In the genomic region with DNA sequence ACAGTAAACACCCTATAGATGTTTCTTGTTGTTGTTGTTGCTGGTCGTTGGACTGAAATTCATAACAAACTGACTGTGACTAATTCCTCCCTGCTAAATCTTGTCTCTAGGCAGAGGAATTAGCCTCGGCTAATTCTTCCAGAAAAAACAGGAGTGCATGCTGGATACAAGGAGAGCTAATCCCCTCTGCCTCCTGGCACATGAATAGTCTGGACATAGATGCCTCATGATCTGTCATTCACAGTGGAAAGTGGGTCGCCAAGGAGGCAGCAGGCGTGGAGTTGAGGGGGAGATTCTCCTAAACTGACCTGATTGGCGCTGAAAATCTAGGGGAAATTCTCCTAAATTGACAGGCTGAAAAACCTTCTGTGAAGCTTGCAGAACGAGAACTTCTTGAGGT, we compare ENCODE assay signal across 15 cellular contexts.
DNase-seq lines count a peak whose midpoint lies in the region; ATAC-seq and TF ChIP-seq lines count a peak whose summit lies in the region.
"Had no signal": no experiment of that assay in that cellular context is flagged by ENCODE, and none has a peak within 500 bp of the region (broad histone marks: within the 10 kb centered on the region; RNA-seq: fewer than 3 reads in every experiment).

No MANE protein-coding gene starts in this region.

- H3K4me1 Mint-ChIP-seq in GM23338 (peaks cover 40% of the 10 kb centered on the region), WTC11 (peaks cover 44% of the 10 kb centered on the region), neural crest cell (peaks cover 5% of the 10 kb centered on the region)
- H3K4me1 Mint-ChIP-seq: B cell had no signal

- H3K79me2 ChIP-seq in GM23338 (replicated peaks; ENCODE audit: insufficient read depth), result no peaks in the 10 kb centered on the region

- H3K27ac ChIP-seq in GM23338 (ENCODE audit: low read depth) (0 out of 2 replicates have a peak overlapping the region, but pooled peaks have one; percentile 27), vagina (peak overlapping the region; percentile 33)

- H3K36me3 ChIP-seq in GM23338 (ENCODE audit: insufficient read depth) (no peaks in the 10 kb centered on the region), vagina (no peaks in the 10 kb centered on the region)

- DNase-seq in GM23338 (ENCODE audit: low spot score) (no peak), WTC11 (ENCODE audit: low spot score) (no peak), neural crest cell (ENCODE audit: low read depth, low spot score) (no peak), vagina (ENCODE audit: extremely low spot score in 2 of 2) (no peak), NCI-H526 treated with DMSO at 0.1 percent for 48 hours (lab: John Stamatoyannopoulos, UW) (no peak), GM10266 (ENCODE audit: extremely low spot score) (no peak)
- DNase-seq: C1 segment of cervical spinal cord; Calu3; CD4-positive, alpha-beta T cell; DMS153; DMS79 treated with DMSO at 0.1 percent for 48 hours; EL had no signal

- H3K9me3 Mint-ChIP-seq in GM23338, result no peaks in the 10 kb centered on the region
- no peaks in the 10 kb centered on the region for H3K9me3 Mint-ChIP-seq in WTC11
- no peaks in the 10 kb centered on the region for H3K9me3 Mint-ChIP-seq in neural crest cell
- H3K9me3 Mint-ChIP-seq: CD4-positive, alpha-beta T cell had no signal

- H3K4me3 Mint-ChIP-seq in GM23338, result no peak overlapping the region
- H3K4me3 Mint-ChIP-seq in WTC11, result no peak overlapping the region
- no peak overlapping the region for H3K4me3 Mint-ChIP-seq in neural crest cell
- H3K4me3 Mint-ChIP-seq: B cell; CD4-positive, alpha-beta T cell had no signal

- ATAC-seq in GM23338 (no peak), WTC11 (no peak), GM21717 (IDR thresholded peaks at IDR 0.05; ENCODE audit: unreplicated experiment) (no peak)
- ATAC-seq: HCT116 had no signal

- H3K9me3 ChIP-seq in vagina, result no peaks in the 10 kb centered on the region

- H3K27me3 ChIP-seq in GM23338 (ENCODE audit: insufficient read depth) (no peaks in the 10 kb centered on the region), vagina (no peaks in the 10 kb centered on the region)

- no peak for TF ChIP-seq POLR2A in vagina (IDR thresholded peaks at IDR 0.05)

- CTCF ChIA-PET in WTC11 (lab: Charles Lee), result no interaction called here

- H3K36me3 Mint-ChIP-seq in GM23338 (ENCODE audit: low read depth) (0 out of 3 replicates have a peak, but pooled peaks cover 4% of the 10 kb centered on the region), WTC11 (peaks cover 12% of the 10 kb centered on the region; the same call in 1 of the 2 replicates), neural crest cell (ENCODE audit: low read depth) (peaks cover 6% of the 10 kb centered on the region)

- H3K9me2 ChIP-seq in GM23338 (ENCODE audit: insufficient read depth), result no peaks in the 10 kb centered on the region

- H3K4me2 ChIP-seq in GM23338, result no peak overlapping the region

- H3K27ac Mint-ChIP-seq in GM23338 (no peak overlapping the region), WTC11 (peak overlapping the region; percentile 25; the same call in 1 of the 2 replicates), neural crest cell (ENCODE audit: unreplicated experiment) (peak overlapping the region; percentile 19)
- H3K27ac Mint-ChIP-seq: B cell; CD4-positive, alpha-beta T cell had no signal

- H3K4me1 ChIP-seq in GM23338 (ENCODE audit: insufficient read depth) (peaks cover 20% of the 10 kb centered on the region; the same call in 1 of the 2 replicates), vagina (no peaks in the 10 kb centered on the region)

- no peak overlapping the region for H2AFZ ChIP-seq in GM23338

- TF ChIP-seq CTCF in GM23338 (conservative IDR thresholded peaks at IDR 0.05; ENCODE audit: low read depth in 2 of 2) (no peak), WTC11 (IDR thresholded peaks at IDR 0.05) (no peak), neural crest cell (conservative IDR thresholded peaks at IDR 0.05) (no peak), vagina (IDR thresholded peaks at IDR 0.05) (no peak), GM10266 (IDR thresholded peaks at IDR 0.05; ENCODE audit: control insufficient read depth, insufficient read depth, low read depth, missing control alignments) (no peak)

- H3K4me3 ChIP-seq in GM23338 (no peak overlapping the region), vagina (no peak overlapping the region)

- no peaks in the 10 kb centered on the region for H3F3A ChIP-seq in GM23338 (replicated peaks; ENCODE audit: low read depth)

- no peaks in the 10 kb centered on the region for H4K20me1 ChIP-seq in GM23338 (replicated peaks; ENCODE audit: insufficient read depth)

- POLR2A ChIA-PET in WTC11 (lab: Charles Lee), result no interaction called here

- intact Hi-C loops in vagina (cut with DNase I), result no loop called here

- H3K27me3 Mint-ChIP-seq in GM23338 (ENCODE audit: insufficient read depth, low read depth, poor library complexity) (peaks cover 4% of the 10 kb centered on the region), WTC11 (ENCODE audit: low read depth) (no peaks in the 10 kb centered on the region), neural crest cell (ENCODE audit: low read depth) (no peaks in the 10 kb centered on the region)

TF ChIP-seq in GM23338, 12 proteins besides CTCF, POLR2A, EP300 and RAD21 (continues in another document):
- TF ChIP-seq ZNF331 (CRISPR knock-in tag; IDR thresholded peaks at IDR 0.05; ENCODE audit: low read depth), result no peak
- TF ChIP-seq ZNF114 (CRISPR knock-in tag; IDR thresholded peaks at IDR 0.05), result no peak
- TF ChIP-seq ETS1 (IDR thresholded peaks at IDR 0.05), result no peak
- TF ChIP-seq EZH2phosphoT487 (IDR thresholded peaks at IDR 0.05; ENCODE audit: unreplicated experiment), result no peak

TF ChIP-seq in WTC11, 78 proteins besides CTCF, POLR2A, EP300 and RAD21:
- TF ChIP-seq, protein P1, sequence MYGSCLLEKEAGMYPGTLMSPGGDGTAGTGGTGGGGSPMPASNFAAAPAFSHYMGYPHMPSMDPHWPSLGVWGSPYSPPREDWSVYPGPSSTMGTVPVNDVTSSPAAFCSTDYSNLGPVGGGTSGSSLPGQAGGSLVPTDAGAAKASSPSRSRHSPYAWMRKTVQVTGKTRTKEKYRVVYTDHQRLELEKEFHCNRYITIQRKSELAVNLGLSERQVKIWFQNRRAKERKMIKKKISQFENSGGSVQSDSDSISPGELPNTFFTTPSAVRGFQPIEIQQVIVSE (CRISPR knock-in tag; IDR thresholded peaks at IDR 0.05; ENCODE audit: borderline replicate concordance), result no peak
- TF ChIP-seq TP53 (CRISPR knock-in tag; IDR thresholded peaks at IDR 0.05), result no peak
